ENCODE assay signal across 17 cellular contexts in genomic region chr6:14321992-14322772, GRCh38.
DNase-seq lines count a peak whose midpoint lies in the region; ATAC-seq and TF ChIP-seq lines count a peak whose summit lies in the region.
"Had no signal": no experiment of that assay in that cellular context is flagged by ENCODE, and none has a peak within 500 bp of the region (broad histone marks: within the 10 kb centered on the region; RNA-seq: fewer than 3 reads in every experiment).

No MANE protein-coding gene starts in this region.

- intact Hi-C loops in left ventricle myocardium inferior (cut with micrococcal nuclease): no loop called here
- intact Hi-C loops in testis (cut with DNase I; ENCODE audit: low total_unique reads): no loop called here
- intact Hi-C loops in vagina (cut with DNase I): no loop called here

- H3K27ac ChIP-seq in left ventricle myocardium inferior (replicated peaks) (no peak overlapping the region), testis (no peak overlapping the region), vagina (no peak overlapping the region)
- H3K27ac ChIP-seq: Peyer's patch, skin epidermis, upper lobe of left lung had no signal

- TF ChIP-seq POLR2A in testis (IDR thresholded peaks at IDR 0.05): no peak
- TF ChIP-seq POLR2A in vagina (IDR thresholded peaks at IDR 0.05): no peak

- TF ChIP-seq CTCF in left ventricle myocardium inferior (IDR thresholded peaks at IDR 0.05; ENCODE audit: borderline replicate concordance): peak; percentile 43
- TF ChIP-seq CTCF in testis (IDR thresholded peaks at IDR 0.05): no peak
- no peak for TF ChIP-seq CTCF in vagina (IDR thresholded peaks at IDR 0.05)

- H3K36me3 ChIP-seq in left ventricle myocardium inferior (no peaks in the 10 kb centered on the region), testis (ENCODE audit: low read depth, missing control alignments) (no peaks in the 10 kb centered on the region), vagina (no peaks in the 10 kb centered on the region)
- H3K36me3 ChIP-seq: HAP-1, Peyer's patch, upper lobe of left lung had no signal

- no peaks in the 10 kb centered on the region for H3K4me1 ChIP-seq in left ventricle myocardium inferior
- no peaks in the 10 kb centered on the region for H3K4me1 ChIP-seq in testis
- H3K4me1 ChIP-seq in vagina: no peaks in the 10 kb centered on the region
- H3K4me1 ChIP-seq: HAP-1, Peyer's patch had no signal

- WGBS in testis, 2 donors: 85 to 92% methylated on average over 9 to 10 of the region's 10 CpGs

- no peak for ATAC-seq in GM21723 (IDR thresholded peaks at IDR 0.05; ENCODE audit: unreplicated experiment)
- ATAC-seq: activated CD8-positive, alpha-beta T cell treated with anti-CD3 and anti-CD28 coated beads, Interleukin-2, amount 10 ng/mL, durations not matched to agents 7 days and 5 days had no signal

- DNase-seq in NCI-H82 (lab: John Stamatoyannopoulos, UW) (peak; percentile 30), NCI-H82 treated with DMSO at 0.1 percent for 48 hours (lab: John Stamatoyannopoulos, UW; ENCODE audit: unreplicated experiment) (no peak), NCI-H69 (lab: John Stamatoyannopoulos, UW) (peak; percentile 29), left ventricle myocardium inferior (peak; percentile 22), testis (peak; percentile 50), NCI-H2196 treated with DMSO at 0.1 percent for 48 hours (lab: John Stamatoyannopoulos, UW; ENCODE audit: unreplicated experiment) (no peak), vagina (ENCODE audit: extremely low spot score in 2 of 2) (no peak)
- DNase-seq: activated CD8-positive, alpha-beta T cell treated with anti-CD3 and anti-CD28 coated beads, Interleukin-2, amount 10 ng/mL, durations not matched to agents 7 days and 5 days; activated naive CD4-positive, alpha-beta T cell treated with anti-CD3 and anti-CD28 coated beads for 36 hours; cerebellar nuclear complex; NCI-H1930; T1000; upper lobe of left lung had no signal

- H3K4me3 ChIP-seq in left ventricle myocardium inferior (no peak overlapping the region), testis (no peak overlapping the region), vagina (no peak overlapping the region)
- H3K4me3 ChIP-seq: HAP-1, Peyer's patch, skin epidermis, upper lobe of left lung had no signal

- H3K9me3 ChIP-seq in left ventricle myocardium inferior (replicated peaks) (no peaks in the 10 kb centered on the region), testis (no peaks in the 10 kb centered on the region), vagina (no peaks in the 10 kb centered on the region)
- H3K9me3 ChIP-seq: HAP-1, Peyer's patch, upper lobe of left lung had no signal

- no peaks in the 10 kb centered on the region for H3K27me3 ChIP-seq in left ventricle myocardium inferior (ENCODE audit: low read depth)
- no peaks in the 10 kb centered on the region for H3K27me3 ChIP-seq in testis
- no peaks in the 10 kb centered on the region for H3K27me3 ChIP-seq in vagina
- H3K27me3 ChIP-seq: Peyer's patch, upper lobe of left lung had no signal

Comparison
In these comparisons a context has a peak if more than half of its experiments do, and no peak if none do; other contexts are left out.
1. DNase-seq: peak in NCI-H82 (single experiment), NCI-H69 (single experiment), left ventricle myocardium inferior (single experiment) and testis (single experiment); none in NCI-H82 treated with DMSO at 0.1 percent for 48 hours (single experiment), NCI-H2196 treated with DMSO at 0.1 percent for 48 hours (single experiment) and vagina (0 of 2).